Comparison of ENCODE assay signal across 1 cellular context in genomic region chr11:117410861-117411725, GRCh38.
TF ChIP-seq lines count a peak whose summit lies in the region.

No MANE protein-coding gene starts in this region.

TF ChIP-seq in HepG2, 621 proteins besides CTCF, POLR2A, EP300 and RAD21 (continued from another document):
- TF ChIP-seq ARID4A (CRISPR knock-in tag; IDR thresholded peaks at IDR 0.05; ENCODE audit: borderline replicate concordance): peak; percentile 56; the same call in 1 of the 2 replicates
- no peak for TF ChIP-seq CSRNP1 (CRISPR knock-in tag; IDR thresholded peaks at IDR 0.05)
- no peak for TF ChIP-seq ZNF207 (IDR thresholded peaks at IDR 0.05; ENCODE audit: borderline replicate concordance)
- peak; percentile 49; the same call in 1 of the 2 replicates for TF ChIP-seq ZNF317 (CRISPR knock-in tag; IDR thresholded peaks at IDR 0.05)
- no peak for TF ChIP-seq MZF1 (CRISPR knock-in tag; IDR thresholded peaks at IDR 0.05; ENCODE audit: borderline replicate concordance)
- TF ChIP-seq DMTF1 (CRISPR knock-in tag; IDR thresholded peaks at IDR 0.05): no peak
- TF ChIP-seq ZNF3 (CRISPR knock-in tag; IDR thresholded peaks at IDR 0.05): no peak
- TF ChIP-seq PREB (CRISPR knock-in tag; IDR thresholded peaks at IDR 0.05): no peak
- TF ChIP-seq DR1 (CRISPR knock-in tag; IDR thresholded peaks at IDR 0.05): no peak
- TF ChIP-seq ATRX (CRISPR knock-in tag; IDR thresholded peaks at IDR 0.05; ENCODE audit: borderline replicate concordance): no peak
- TF ChIP-seq POLR2G (IDR thresholded peaks at IDR 0.05; ENCODE audit: low read depth, low read length): no peak
- TF ChIP-seq ZNF143 (CRISPR knock-in tag; IDR thresholded peaks at IDR 0.05): no peak
- TF ChIP-seq FOXP1 (IDR thresholded peaks at IDR 0.05): no peak
- TF ChIP-seq FOXP1 (CRISPR knock-in tag; IDR thresholded peaks at IDR 0.05): no peak
- TF ChIP-seq ZNF382 (CRISPR knock-in tag; IDR thresholded peaks at IDR 0.05; ENCODE audit: borderline replicate concordance): no peak
- no peak for TF ChIP-seq GATAD1 (CRISPR knock-in tag; IDR thresholded peaks at IDR 0.05)
- TF ChIP-seq ZNF20 (CRISPR knock-in tag; IDR thresholded peaks at IDR 0.05): no peak
- TF ChIP-seq DNMT3B (CRISPR knock-in tag; conservative IDR thresholded peaks at IDR 0.05): no peak
- TF ChIP-seq MXD1 (CRISPR knock-in tag; IDR thresholded peaks at IDR 0.05): no peak
- no peak for TF ChIP-seq ZNF451 (CRISPR knock-in tag; IDR thresholded peaks at IDR 0.05)
- no peak for TF ChIP-seq TBX2 (CRISPR knock-in tag; IDR thresholded peaks at IDR 0.05; ENCODE audit: borderline replicate concordance)
- TF ChIP-seq ZNF333 (CRISPR knock-in tag; IDR thresholded peaks at IDR 0.05; ENCODE audit: borderline replicate concordance): no peak
- TF ChIP-seq MAX (IDR thresholded peaks at IDR 0.05): no peak
- no peak for TF ChIP-seq ZNF598 (CRISPR knock-in tag; IDR thresholded peaks at IDR 0.05; ENCODE audit: borderline replicate concordance)
- no peak for TF ChIP-seq SATB2 (CRISPR knock-in tag; IDR thresholded peaks at IDR 0.05)
- no peak for TF ChIP-seq PRDM4 (CRISPR knock-in tag; IDR thresholded peaks at IDR 0.05; ENCODE audit: borderline replicate concordance)
- peak; percentile 57; the same call in 1 of the 2 replicates for TF ChIP-seq ZNF609 (CRISPR knock-in tag; IDR thresholded peaks at IDR 0.05; ENCODE audit: borderline replicate concordance)
- no peak for TF ChIP-seq ZNF142 (CRISPR knock-in tag; IDR thresholded peaks at IDR 0.05)
- no peak for TF ChIP-seq ELF1 (CRISPR knock-in tag; IDR thresholded peaks at IDR 0.05)
- TF ChIP-seq NR2F6 (IDR thresholded peaks at IDR 0.05): peak; percentile 61
- TF ChIP-seq NR2F6 (CRISPR knock-in tag; IDR thresholded peaks at IDR 0.05): no peak; the same call in 1 of the 2 replicates
